In the genomic region with DNA sequence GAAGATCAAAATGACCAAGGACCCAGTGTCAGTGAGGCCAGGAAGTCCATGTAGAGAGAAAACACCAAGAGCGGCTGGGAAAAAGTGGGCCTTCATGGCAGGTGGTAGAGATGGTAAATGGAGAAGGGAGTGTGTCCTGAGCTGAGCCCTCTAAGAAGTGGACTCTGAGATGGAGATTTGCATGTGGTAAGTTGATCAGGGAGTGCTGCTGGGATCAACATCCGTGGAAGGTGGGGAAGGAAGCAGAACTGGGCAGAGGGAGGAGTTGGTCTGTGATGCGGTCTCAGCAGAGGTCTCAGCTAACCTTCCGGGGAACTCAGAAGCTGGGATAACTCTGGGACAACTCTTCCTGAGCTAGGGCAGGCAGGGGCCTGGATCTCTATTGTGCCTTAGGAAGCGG, we compare ENCODE assay signal across 23 cellular contexts. TPM values are rescaled to one million over a fixed set of nuclear protein-coding genes. Genes with fewer than 3 reads are reported as not detected.
DNase-seq lines count a peak whose midpoint lies in the region; ATAC-seq and TF ChIP-seq lines count a peak whose summit lies in the region.
"Had no signal": no experiment of that assay in that cellular context is flagged by ENCODE, and none has a peak within 500 bp of the region (broad histone marks: within the 10 kb centered on the region; RNA-seq: fewer than 3 reads in every experiment).

No MANE protein-coding gene starts in this region.

- H3K27me3 Mint-ChIP-seq in WTC11 (ENCODE audit: low read depth) (no peaks in the 10 kb centered on the region), neural crest cell (ENCODE audit: low read depth) (no peaks in the 10 kb centered on the region)

- H3K4me1 Mint-ChIP-seq in WTC11: peaks cover 31% of the 10 kb centered on the region
- H3K4me1 Mint-ChIP-seq in neural crest cell: peaks cover 12% of the 10 kb centered on the region
- H3K4me1 Mint-ChIP-seq: CD4-positive, CD25-positive, alpha-beta regulatory T cell had no signal

- H3K9me3 Mint-ChIP-seq in WTC11: peaks cover 17% of the 10 kb centered on the region
- H3K9me3 Mint-ChIP-seq in neural crest cell: no peaks in the 10 kb centered on the region

- H3K4me3 Mint-ChIP-seq in WTC11 (no peak overlapping the region), neural crest cell (no peak overlapping the region)
- H3K4me3 Mint-ChIP-seq: CD4-positive, CD25-positive, alpha-beta regulatory T cell; CD8-positive, alpha-beta memory T cell had no signal

- CTCF ChIA-PET in WTC11 (lab: Charles Lee): interaction anchor here (1.1 to 1.5 kb wide), 2 partner anchors 19 to 189 kb away, joined by 3 to 5 read pairs; a partner anchor contains a TSS

- peak; percentile 14 for ATAC-seq in WTC11
- no peak for ATAC-seq in GM19351 (IDR thresholded peaks at IDR 0.05; ENCODE audit: unreplicated experiment)
- no peak for ATAC-seq in GM21529 (IDR thresholded peaks at IDR 0.05; ENCODE audit: unreplicated experiment)
- ATAC-seq: GM12878, HCT116 had no signal

- peak overlapping the region; percentile 33; the same call in 1 of the 2 replicates for H3K27ac Mint-ChIP-seq in WTC11
- peak overlapping the region; percentile 70 for H3K27ac Mint-ChIP-seq in neural crest cell (ENCODE audit: unreplicated experiment)
- H3K27ac Mint-ChIP-seq: CD8-positive, alpha-beta memory T cell had no signal

- peak; percentile 43 to 65 for DNase-seq in NCI-H526 (lab: John Stamatoyannopoulos, UW)
- DNase-seq in WTC11 (ENCODE audit: low spot score): no peak
- DNase-seq in left kidney (ENCODE audit: low read depth, low spot score): peak; percentile 52
- no peak for DNase-seq in neural crest cell (ENCODE audit: low read depth, low spot score)
- no peak for DNase-seq in SIG-M5 treated with dmso at 0.1 percent for 504 hours (lab: John Stamatoyannopoulos, UW; ENCODE audit: unreplicated experiment)
- DNase-seq in NCI-H524 (lab: John Stamatoyannopoulos, UW): no peak
- DNase-seq: ACHN; BE2C; C1 segment of cervical spinal cord; CD4-positive, CD25-positive, alpha-beta regulatory T cell; CD8-positive, alpha-beta memory T cell; COR-L47; DMS 273 treated with DMSO at 0.1 percent for 48 hours; DMS53; DND-41; EL; GM23248; H7 had no signal

- no peak for TF ChIP-seq CTCF in WTC11 (IDR thresholded peaks at IDR 0.05)
- TF ChIP-seq CTCF in neural crest cell (conservative IDR thresholded peaks at IDR 0.05): no peak

- POLR2A ChIA-PET in WTC11 (lab: Charles Lee): no interaction called here

- H3K36me3 Mint-ChIP-seq in WTC11: peaks cover 3% of the 10 kb centered on the region; the same call in 1 of the 2 replicates
- no peaks in the 10 kb centered on the region for H3K36me3 Mint-ChIP-seq in neural crest cell (ENCODE audit: low read depth)
- H3K36me3 Mint-ChIP-seq: CD8-positive, alpha-beta memory T cell had no signal

TF ChIP-seq in WTC11, 78 proteins besides CTCF, POLR2A, EP300 and RAD21:
- TF ChIP-seq, protein P1, sequence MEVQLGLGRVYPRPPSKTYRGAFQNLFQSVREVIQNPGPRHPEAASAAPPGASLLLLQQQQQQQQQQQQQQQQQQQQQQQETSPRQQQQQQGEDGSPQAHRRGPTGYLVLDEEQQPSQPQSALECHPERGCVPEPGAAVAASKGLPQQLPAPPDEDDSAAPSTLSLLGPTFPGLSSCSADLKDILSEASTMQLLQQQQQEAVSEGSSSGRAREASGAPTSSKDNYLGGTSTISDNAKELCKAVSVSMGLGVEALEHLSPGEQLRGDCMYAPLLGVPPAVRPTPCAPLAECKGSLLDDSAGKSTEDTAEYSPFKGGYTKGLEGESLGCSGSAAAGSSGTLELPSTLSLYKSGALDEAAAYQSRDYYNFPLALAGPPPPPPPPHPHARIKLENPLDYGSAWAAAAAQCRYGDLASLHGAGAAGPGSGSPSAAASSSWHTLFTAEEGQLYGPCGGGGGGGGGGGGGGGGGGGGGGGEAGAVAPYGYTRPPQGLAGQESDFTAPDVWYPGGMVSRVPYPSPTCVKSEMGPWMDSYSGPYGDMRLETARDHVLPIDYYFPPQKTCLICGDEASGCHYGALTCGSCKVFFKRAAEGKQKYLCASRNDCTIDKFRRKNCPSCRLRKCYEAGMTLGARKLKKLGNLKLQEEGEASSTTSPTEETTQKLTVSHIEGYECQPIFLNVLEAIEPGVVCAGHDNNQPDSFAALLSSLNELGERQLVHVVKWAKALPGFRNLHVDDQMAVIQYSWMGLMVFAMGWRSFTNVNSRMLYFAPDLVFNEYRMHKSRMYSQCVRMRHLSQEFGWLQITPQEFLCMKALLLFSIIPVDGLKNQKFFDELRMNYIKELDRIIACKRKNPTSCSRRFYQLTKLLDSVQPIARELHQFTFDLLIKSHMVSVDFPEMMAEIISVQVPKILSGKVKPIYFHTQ (CRISPR knock-in tag; IDR thresholded peaks at IDR 0.05): no peak
- TF ChIP-seq ZNF219 (CRISPR knock-in tag; IDR thresholded peaks at IDR 0.05; ENCODE audit: borderline replicate concordance): no peak
- no peak for TF ChIP-seq MXD4 (CRISPR knock-in tag; IDR thresholded peaks at IDR 0.05; ENCODE audit: borderline replicate concordance)
- no peak for TF ChIP-seq IRF2 (CRISPR knock-in tag; IDR thresholded peaks at IDR 0.05; ENCODE audit: borderline replicate concordance, low read depth)
- TF ChIP-seq, protein P2, sequence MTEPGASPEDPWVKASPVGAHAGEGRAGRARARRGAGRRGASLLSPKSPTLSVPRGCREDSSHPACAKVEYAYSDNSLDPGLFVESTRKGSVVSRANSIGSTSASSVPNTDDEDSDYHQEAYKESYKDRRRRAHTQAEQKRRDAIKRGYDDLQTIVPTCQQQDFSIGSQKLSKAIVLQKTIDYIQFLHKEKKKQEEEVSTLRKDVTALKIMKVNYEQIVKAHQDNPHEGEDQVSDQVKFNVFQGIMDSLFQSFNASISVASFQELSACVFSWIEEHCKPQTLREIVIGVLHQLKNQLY (CRISPR knock-in tag; IDR thresholded peaks at IDR 0.05): no peak
- no peak for TF ChIP-seq TP53 (CRISPR knock-in tag; IDR thresholded peaks at IDR 0.05)
- TF ChIP-seq CREM (CRISPR knock-in tag; IDR thresholded peaks at IDR 0.05): no peak

RNA-seq across cellular contexts. Expression of a gene that starts 18.9 kb away (rescaled TPM):
- 7.1 to 11.4 TPM (median 7.5 TPM) in 3 replicates for total RNA-seq in WTC11 (2021)
- 0.65 and 1.3 TPM in 2 replicates for total RNA-seq in neural crest cell
- total RNA-seq: GM23248, HT-29 had no signal

Comparison
In these comparisons a context has a peak if more than half of its experiments do, and no peak if none do; other contexts are left out.
1. DNase-seq: peak in NCI-H526 (2 of 2) and left kidney (single experiment); none in WTC11 (single experiment), neural crest cell (single experiment), SIG-M5 treated with dmso at 0.1 percent for 504 hours (single experiment) and NCI-H524 (0 of 2).